10 cellular contexts compared by ENCODE assay signal in genomic region chr7:30463400-30464145, GRCh38. TPM values are rescaled to one million over a fixed set of nuclear protein-coding genes. Genes with fewer than 3 reads are reported as not detected.
DNase-seq lines count a peak whose midpoint lies in the region; ATAC-seq and TF ChIP-seq lines count a peak whose summit lies in the region.
"Had no signal": no experiment of that assay in that cellular context is flagged by ENCODE, and none has a peak within 500 bp of the region (broad histone marks: within the 10 kb centered on the region; RNA-seq: fewer than 3 reads in every experiment).

No MANE protein-coding gene starts in this region.

- H3K27ac Mint-ChIP-seq in GM23338, result 0 out of 2 replicates have a peak overlapping the region, but pooled peaks have one; percentile 40

- no peak overlapping the region for H3K4me3 Mint-ChIP-seq in GM23338

- H3K4me3 ChIP-seq in GM23338 (no peak overlapping the region), NB4 (ENCODE audit: low read depth, low read length) (peak overlapping the region; percentile 10), spleen (no peak overlapping the region), ascending aorta (no peak overlapping the region)
- H3K4me3 ChIP-seq: breast epithelium had no signal

- H4K20me1 ChIP-seq in GM23338 (replicated peaks; ENCODE audit: insufficient read depth), result no peaks in the 10 kb centered on the region

- no peak overlapping the region for H3K27ac ChIP-seq in GM23338 (ENCODE audit: low read depth)
- H3K27ac ChIP-seq in spleen, result peak overlapping the region in 5 of 8 donors; percentile 25 to 92 (median 63)
- H3K27ac ChIP-seq in ascending aorta, result no peak overlapping the region

- 46 to 59% (median 48%) methylated on average over 6 of the region's 6 CpGs for WGBS in spleen, 5 donors

- no peaks in the 10 kb centered on the region for H3K36me3 Mint-ChIP-seq in GM23338 (ENCODE audit: low read depth)

- ATAC-seq in GM19025 (IDR thresholded peaks at IDR 0.05; ENCODE audit: low read depth, unreplicated experiment), result peak; percentile 69
- no peak for ATAC-seq in GM23338
- ATAC-seq: left lobe of liver had no signal

- peaks cover 9% of the 10 kb centered on the region for H3K27me3 Mint-ChIP-seq in GM23338 (ENCODE audit: insufficient read depth, low read depth, poor library complexity)

- H3K9me3 ChIP-seq in spleen (no peaks in the 10 kb centered on the region), ascending aorta (no peaks in the 10 kb centered on the region)
- H3K9me3 ChIP-seq: breast epithelium had no signal

- H3K4me1 ChIP-seq in GM23338 (ENCODE audit: insufficient read depth) (0 out of 2 replicates have a peak, but pooled peaks cover 4% of the 10 kb centered on the region), spleen (peaks cover 25 to 100% (median 68%) of the 10 kb centered on the region in 6 donors), ascending aorta (peaks cover 2 to 9% of the 10 kb centered on the region in 2 donors)

- H2AFZ ChIP-seq in GM23338, result no peak overlapping the region

- H3K4me1 Mint-ChIP-seq in GM23338, result peaks cover 13% of the 10 kb centered on the region

- no peaks in the 10 kb centered on the region for H3F3A ChIP-seq in GM23338 (replicated peaks; ENCODE audit: low read depth)

- H3K36me3 ChIP-seq in GM23338 (ENCODE audit: insufficient read depth) (no peaks in the 10 kb centered on the region), spleen (peaks cover 0 to 50% (median 8%) of the 10 kb centered on the region in 6 donors), ascending aorta (no peaks in the 10 kb centered on the region)
- H3K36me3 ChIP-seq: breast epithelium had no signal

- H3K9me3 Mint-ChIP-seq in GM23338, result no peaks in the 10 kb centered on the region

- no peak for TF ChIP-seq POLR2A in NB4 (IDR thresholded peaks at IDR 0.05; ENCODE audit: extremely low read depth, insufficient read length)
- no peak for TF ChIP-seq POLR2A in spleen (IDR thresholded peaks at IDR 0.05)

- no peaks in the 10 kb centered on the region for H3K9me2 ChIP-seq in GM23338 (ENCODE audit: insufficient read depth)

- no peak for DNase-seq in GM23338 (ENCODE audit: low spot score)
- peak; percentile 92 for DNase-seq in NB4 (ENCODE audit: low read depth)
- DNase-seq in spleen, result no peak
- DNase-seq in central memory CD4-positive, alpha-beta T cell, result no peak
- no peak for DNase-seq in putamen (ENCODE audit: low spot score)
- no peak for DNase-seq in ascending aorta (ENCODE audit: low spot score in 2 of 2)
- DNase-seq in activated T-cell treated with anti-CD3 and anti-CD28 coated beads for 4 hours, result no peak

- no peaks in the 10 kb centered on the region for H3K27me3 ChIP-seq in GM23338 (ENCODE audit: insufficient read depth)
- no peaks in the 10 kb centered on the region for H3K27me3 ChIP-seq in spleen (replicated peaks in 1 of 7)
- no peaks in the 10 kb centered on the region for H3K27me3 ChIP-seq in ascending aorta
- H3K27me3 ChIP-seq: breast epithelium had no signal

- no peak overlapping the region for H3K4me2 ChIP-seq in GM23338

- peaks cover 9% of the 10 kb centered on the region for H3K79me2 ChIP-seq in GM23338 (replicated peaks; ENCODE audit: insufficient read depth)

- no peak for TF ChIP-seq CTCF in GM23338 (conservative IDR thresholded peaks at IDR 0.05; ENCODE audit: low read depth in 2 of 2)
- TF ChIP-seq CTCF in NB4 (IDR thresholded peaks at IDR 0.05; ENCODE audit: low read depth, low read length), result no peak
- TF ChIP-seq CTCF in spleen (IDR thresholded peaks at IDR 0.05 in 8 of 11, conservative IDR thresholded peaks at IDR 0.05 in 3 of 11), result no peak
- TF ChIP-seq CTCF in ascending aorta (IDR thresholded peaks at IDR 0.05), result no peak

- intact Hi-C loops in spleen (cut with DNase I; ENCODE audit: low total_unique reads), result no loop called here
- intact Hi-C loops in ascending aorta (cut with DNase I), result no loop called here

TF ChIP-seq in GM23338, 12 proteins besides CTCF, POLR2A, EP300 and RAD21:
- TF ChIP-seq NANOG (IDR thresholded peaks at IDR 0.05; ENCODE audit: borderline replicate concordance) (no peak), ZNF331 (CRISPR knock-in tag; IDR thresholded peaks at IDR 0.05; ENCODE audit: low read depth) (no peak), EZH2 (IDR thresholded peaks at IDR 0.05; ENCODE audit: low read depth, unreplicated experiment) (no peak)

RNA-seq across cellular contexts. Expression of gene NOD1, which starts 15.0 kb away (rescaled TPM):
- total RNA-seq in GM23338 (2014; rRNA removed; shearing (Covaris generic)), result 3.8 and 7.3 TPM in 2 replicates
- polyA plus RNA-seq in GM23338 (2016; fragmentation: Nextera tagmentation; extraction: Ambion mirVana), result 2.1 and 3.3 TPM in 2 replicates
- total RNA-seq in spleen, result 10 to 100 TPM; 27.8 to 40.8 (median 37.7) TPM
- 10 to 100 TPM; 11.0 to 27.9 (median 21.9) TPM for polyA plus RNA-seq in spleen
- total RNA-seq in ascending aorta, result 20.0 TPM

RNA-seq across cellular contexts. Expression of gene GGCT, which starts 41.1 kb away (rescaled TPM):
- 104 and 113 TPM in 2 replicates for total RNA-seq in GM23338 (2014; rRNA removed; shearing (Covaris generic))
- 197 and 229 TPM in 2 replicates for polyA plus RNA-seq in GM23338 (2016; fragmentation: Nextera tagmentation; extraction: Ambion mirVana)
- total RNA-seq in spleen, result 10 to 100 TPM; 13.8 to 26.9 (median 18.1) TPM
- polyA plus RNA-seq in spleen, result 10 to 100 TPM; 37.6 to 53.0 (median 50.7) TPM
- 0.43 TPM for total RNA-seq in ascending aorta

Comparison
In these comparisons a context has a peak if more than half of its experiments do, and no peak if none do; other contexts are left out.
1. H3K27ac ChIP-seq: peak in spleen (5 of 8); none in GM23338 (single experiment) and ascending aorta (0 of 2).
2. RNA of gene GGCT, which starts 41.1 kb away (total RNA-seq): 104 to 113 TPM in GM23338 and 13.8 to 26.9 TPM in spleen; 0.43 TPM in ascending aorta (single experiment); every median in the first group is over 10 times any median in the second.